ENCODE assay signal across 12 cellular contexts in genomic region chr7:50397320-50397970, GRCh38. TPM values are rescaled to one million over a fixed set of nuclear protein-coding genes. Genes with fewer than 3 reads are reported as not detected.
DNase-seq lines count a peak whose midpoint lies in the region; ATAC-seq and TF ChIP-seq lines count a peak whose summit lies in the region.
"Had no signal": no experiment of that assay in that cellular context is flagged by ENCODE, and none has a peak within 500 bp of the region (broad histone marks: within the 10 kb centered on the region; RNA-seq: fewer than 3 reads in every experiment).

No MANE protein-coding gene starts in this region.

- peak; percentile 47 for DNase-seq in GM10248 (ENCODE audit: extremely low spot score)
- peak; percentile 60 for DNase-seq in activated CD8-positive, alpha-beta T cell treated with anti-CD3 and anti-CD28 coated beads, Interleukin-2, amount 10 ng/mL, durations not matched to agents 7 days and 5 days
- DNase-seq in NCI-H69 (lab: John Stamatoyannopoulos, UW): no peak
- no peak for DNase-seq in SW480 (ENCODE audit: low spot score)
- DNase-seq in NCI-H1105 treated with DMSO at 0.1 percent for 48 hours (lab: John Stamatoyannopoulos, UW): no peak
- DNase-seq: DMS 273 treated with DMSO at 0.1 percent for 48 hours, left cardiac atrium, NCI-H1092 had no signal

- H3K9me3 Mint-ChIP-seq in activated CD8-positive, alpha-beta T cell treated with anti-CD3 and anti-CD28 coated beads, Interleukin-2, amount 10 ng/mL, durations not matched to agents 7 days and 5 days (ENCODE audit: insufficient read depth): no peaks in the 10 kb centered on the region

- H3K36me3 Mint-ChIP-seq in activated CD8-positive, alpha-beta T cell treated with anti-CD3 and anti-CD28 coated beads, Interleukin-2, amount 10 ng/mL, durations not matched to agents 7 days and 5 days (ENCODE audit: low read depth): peaks cover 82% of the 10 kb centered on the region

- POLR2A ChIA-PET in GM10248 (lab: Yijun Ruan, JAX): no interaction called here
- POLR2A ChIA-PET in activated CD8-positive, alpha-beta T cell treated with anti-CD3 and anti-CD28 coated beads, Interleukin-2, amount 10 ng/mL, durations not matched to agents 7 days and 5 days (lab: Charles Lee): no interaction called here

- peaks cover 64% of the 10 kb centered on the region for H3K4me1 Mint-ChIP-seq in activated CD8-positive, alpha-beta T cell treated with anti-CD3 and anti-CD28 coated beads, Interleukin-2, amount 10 ng/mL, durations not matched to agents 7 days and 5 days (ENCODE audit: low read depth)

- TF ChIP-seq CTCF in GM10248 (IDR thresholded peaks at IDR 0.05; ENCODE audit: control extremely low read depth, extremely low read depth, low read depth, missing control alignments): no peak

- ATAC-seq in GM19025 (IDR thresholded peaks at IDR 0.05; ENCODE audit: low read depth, unreplicated experiment): peak; percentile 66
- peak; percentile 61 for ATAC-seq in HG02938 (IDR thresholded peaks at IDR 0.05; ENCODE audit: unreplicated experiment)
- peak; percentile 16 for ATAC-seq in activated CD8-positive, alpha-beta T cell treated with anti-CD3 and anti-CD28 coated beads, Interleukin-2, amount 10 ng/mL, durations not matched to agents 7 days and 5 days
- no peak for ATAC-seq in HG03521 (IDR thresholded peaks at IDR 0.05; ENCODE audit: unreplicated experiment)
- ATAC-seq: HCT116, left cardiac atrium had no signal

- H3K27ac Mint-ChIP-seq in activated CD8-positive, alpha-beta T cell treated with anti-CD3 and anti-CD28 coated beads, Interleukin-2, amount 10 ng/mL, durations not matched to agents 7 days and 5 days: peak overlapping the region; percentile 59

- peak overlapping the region; percentile 10 for H3K4me3 Mint-ChIP-seq in activated CD8-positive, alpha-beta T cell treated with anti-CD3 and anti-CD28 coated beads, Interleukin-2, amount 10 ng/mL, durations not matched to agents 7 days and 5 days

- H3K27me3 Mint-ChIP-seq in activated CD8-positive, alpha-beta T cell treated with anti-CD3 and anti-CD28 coated beads, Interleukin-2, amount 10 ng/mL, durations not matched to agents 7 days and 5 days (ENCODE audit: low read depth): no peaks in the 10 kb centered on the region

- CTCF ChIA-PET in GM10248 (lab: Yijun Ruan, JAX): interaction anchor here (0.8 to 3.3 kb wide), 7 partner anchors 10 to 254 kb away, joined by 3 to 14 read pairs (median 3); no protein-coding TSS in a partner anchor
- CTCF ChIA-PET in activated CD8-positive, alpha-beta T cell treated with anti-CD3 and anti-CD28 coated beads, Interleukin-2, amount 10 ng/mL, durations not matched to agents 7 days and 5 days (lab: Charles Lee): interaction anchor here (0.8 to 2.8 kb wide), 5 partner anchors 12 to 764 kb away, joined by 3 to 9 read pairs (median 4); no protein-coding TSS in a partner anchor

RNA-seq across cellular contexts. Expression of gene FIGNL1, which starts 52.7 kb away (rescaled TPM):
- 10 to 100 TPM; 40.7 to 41.0 TPM for total RNA-seq in activated CD8-positive, alpha-beta T cell treated with anti-CD3 and anti-CD28 coated beads, Interleukin-2, amount 10 ng/mL, durations not matched to agents 7 days and 5 days

Comparison
In these comparisons a context has a peak if more than half of its experiments do, and no peak if none do; other contexts are left out.
1. DNase-seq: peak in GM10248 (single experiment) and activated CD8-positive, alpha-beta T cell treated with anti-CD3 and anti-CD28 coated beads, Interleukin-2, amount 10 ng/mL, durations not matched to agents 7 days and 5 days (single experiment); none in NCI-H69 (single experiment), SW480 (single experiment) and NCI-H1105 treated with DMSO at 0.1 percent for 48 hours (single experiment).